Comparison of ENCODE assay signal across 23 cellular contexts in genomic region chr10:131172433-131172832, GRCh38.
"Had no signal": no experiment of that assay in that cellular context is flagged by ENCODE, and none has a peak within 500 bp of the region (broad histone marks: within the 10 kb centered on the region; RNA-seq: fewer than 3 reads in every experiment).

No MANE protein-coding gene starts in this region.

- H3K27me3 ChIP-seq: brain microvascular endothelial cell had no signal

- ATAC-seq: activated naive CD4-positive, alpha-beta T cell treated with anti-CD3 and anti-CD28 coated beads, Interleukin-2, amount 50 U/mL, for 72 hours; activated naive CD8-positive, alpha-beta T cell treated with anti-CD3 and anti-CD28 coated beads, Interleukin-2, amount 50 U/mL, for 24 hours had no signal

- H3K4me3 ChIP-seq: SK-N-MC had no signal

- DNase-seq: activated CD4-positive, alpha-beta memory T cell treated with anti-CD3 and anti-CD28 coated beads for 36 hours; activated CD4-positive, alpha-beta T cell treated with anti-CD3 and anti-CD28 coated beads, Interleukin-2, amount 10 ng/mL, durations not matched to agents 7 days and 5 days; activated CD4-positive, CD25-positive, alpha-beta regulatory T cell; activated CD8-positive, alpha-beta memory T cell treated with anti-CD3 and anti-CD28 coated beads, Interleukin-2, amount 50 U/mL, for 48 hours; activated effector memory CD4-positive, alpha-beta T cell treated with Interleukin-2 at 50 U/mL for 16 hours; activated naive CD4-positive, alpha-beta T cell; activated naive CD8-positive, alpha-beta T cell treated with anti-CD3 and anti-CD28 coated beads, Interleukin-2, amount 50 U/mL, for 24 hours; activated T-cell treated with anti-CD3 and anti-CD28 coated beads, Interleukin-2, amount 50 U/mL, for 1 hour; amniotic stem cell; brain microvascular endothelial cell; NCI-H1092; NCI-H1417; NCI-H1694; NCI-H2029 treated with DMSO at 0.1 percent for 48 hours; NCI-H345; NCI-H510A; NCI-H526 treated with DMSO at 0.1 percent for 48 hours; NCI-H82; T-helper 1 cell had no signal

- H3K27ac ChIP-seq: brain microvascular endothelial cell, KMS-11, SK-N-MC, VCaP had no signal

- H3K9ac ChIP-seq: KMS-11 had no signal

- H3K4me2 ChIP-seq: KMS-11 had no signal

- H3K36me3 ChIP-seq: brain microvascular endothelial cell had no signal
